ENCODE assay signal across 1 cellular context in genomic region chr1:16187748-16188401, GRCh38.
A peak's percentile ranks its signal among the peaks of the same experiment; 100 is the strongest.
TF ChIP-seq lines count a peak whose summit lies in the region.

No MANE protein-coding gene starts in this region.

TF ChIP-seq in HepG2, 621 proteins besides CTCF, POLR2A, EP300 and RAD21 (continued from another document and continues in another):
- TF ChIP-seq MLXIP (CRISPR knock-in tag; IDR thresholded peaks at IDR 0.05; ENCODE audit: borderline replicate concordance) (no peak), AGO1 (IDR thresholded peaks at IDR 0.05; ENCODE audit: low read depth, low read length, poor library complexity, severe bottlenecking) (no peak), PAF1 (CRISPR knock-in tag; IDR thresholded peaks at IDR 0.05) (no peak), HMGA1 (CRISPR knock-in tag; conservative IDR thresholded peaks at IDR 0.05) (no peak), CCAR2 (optimal IDR thresholded peaks at IDR 0.05; ENCODE audit: low read depth, low read length) (no peak), NR2F2 (IDR thresholded peaks at IDR 0.05; ENCODE audit: borderline replicate concordance, low read depth) (no peak), TGIF2 (CRISPR knock-in tag; IDR thresholded peaks at IDR 0.05) (peak; percentile 20; the same call in 1 of the 2 replicates), MTF1 (CRISPR knock-in tag; IDR thresholded peaks at IDR 0.05) (no peak), ZNF253 (CRISPR knock-in tag; IDR thresholded peaks at IDR 0.05; ENCODE audit: borderline replicate concordance) (no peak), HIVEP1 (CRISPR knock-in tag; IDR thresholded peaks at IDR 0.05) (no peak), ZNF232 (CRISPR knock-in tag; IDR thresholded peaks at IDR 0.05; ENCODE audit: borderline replicate concordance) (no peak), KAT8 (CRISPR knock-in tag; IDR thresholded peaks at IDR 0.05) (peak; percentile 46; the same call in 1 of the 2 replicates), ZBTB26 (CRISPR knock-in tag; IDR thresholded peaks at IDR 0.05; ENCODE audit: borderline replicate concordance) (no peak), ZBTB34 (CRISPR knock-in tag; IDR thresholded peaks at IDR 0.05) (no peak), ZBTB3 (CRISPR knock-in tag; IDR thresholded peaks at IDR 0.05; ENCODE audit: borderline replicate concordance, low read depth) (no peak), FUBP1 (CRISPR knock-in tag; IDR thresholded peaks at IDR 0.05; ENCODE audit: borderline replicate concordance) (peak; percentile 37; the same call in 1 of the 2 replicates), FOXO4 (CRISPR knock-in tag; conservative IDR thresholded peaks at IDR 0.05) (no peak), ZNF761 (CRISPR knock-in tag; conservative IDR thresholded peaks at IDR 0.05) (no peak), CAMTA2 (CRISPR knock-in tag; IDR thresholded peaks at IDR 0.05; ENCODE audit: borderline replicate concordance) (no peak), ATRX (CRISPR knock-in tag; IDR thresholded peaks at IDR 0.05; ENCODE audit: borderline replicate concordance) (no peak), NRL (CRISPR knock-in tag; IDR thresholded peaks at IDR 0.05; ENCODE audit: borderline replicate concordance) (no peak), HDAC6 (IDR thresholded peaks at IDR 0.05; ENCODE audit: low read depth, low read length) (no peak), THAP8 (CRISPR knock-in tag; IDR thresholded peaks at IDR 0.05; ENCODE audit: borderline replicate concordance) (no peak), BRD4 (CRISPR knock-in tag; IDR thresholded peaks at IDR 0.05) (no peak), ZNF20 (CRISPR knock-in tag; IDR thresholded peaks at IDR 0.05) (no peak), MEIS2 (CRISPR knock-in tag; IDR thresholded peaks at IDR 0.05) (no peak), BCL3 (CRISPR knock-in tag; IDR thresholded peaks at IDR 0.05) (no peak), AKAP8 (CRISPR knock-in tag; IDR thresholded peaks at IDR 0.05) (no peak), MNT (IDR thresholded peaks at IDR 0.05) (no peak), ZBTB7A (CRISPR knock-in tag; IDR thresholded peaks at IDR 0.05) (0 out of 2 replicates have a peak, but pooled peaks have one; percentile 33), REPIN1 (CRISPR knock-in tag; IDR thresholded peaks at IDR 0.05; ENCODE audit: borderline replicate concordance, low read depth) (no peak), CENPBD1 (CRISPR knock-in tag; IDR thresholded peaks at IDR 0.05; ENCODE audit: borderline replicate concordance, low read depth) (no peak), ZNF160 (CRISPR knock-in tag; IDR thresholded peaks at IDR 0.05) (no peak), THAP9 (CRISPR knock-in tag; IDR thresholded peaks at IDR 0.05; ENCODE audit: borderline replicate concordance) (no peak), ZBTB8A (CRISPR knock-in tag; IDR thresholded peaks at IDR 0.05; ENCODE audit: borderline replicate concordance, low read depth) (no peak), NR2F6 (IDR thresholded peaks at IDR 0.05) (0 out of 2 replicates have a peak, but pooled peaks have one; percentile 8), NR2F6 (CRISPR knock-in tag; IDR thresholded peaks at IDR 0.05) (peak; percentile 56; the same call in 1 of the 2 replicates), E2F1 (CRISPR knock-in tag; IDR thresholded peaks at IDR 0.05) (no peak), ZSCAN22 (CRISPR knock-in tag; IDR thresholded peaks at IDR 0.05) (no peak), ZNF616 (CRISPR knock-in tag; IDR thresholded peaks at IDR 0.05; ENCODE audit: low read depth) (no peak), MXI1 (IDR thresholded peaks at IDR 0.05; ENCODE audit: borderline replicate concordance, low read depth, low read length) (no peak), NBN (conservative IDR thresholded peaks at IDR 0.05) (no peak), GABPA (IDR thresholded peaks at IDR 0.05; ENCODE audit: low read depth, low read length) (no peak), GABPA (CRISPR knock-in tag; IDR thresholded peaks at IDR 0.05; ENCODE audit: low read depth) (no peak), ZNF878 (CRISPR knock-in tag; IDR thresholded peaks at IDR 0.05) (no peak), ZNF567 (CRISPR knock-in tag; IDR thresholded peaks at IDR 0.05; ENCODE audit: borderline replicate concordance) (no peak), GZF1 (CRISPR knock-in tag; IDR thresholded peaks at IDR 0.05) (no peak)
